1 cellular context compared by ENCODE assay signal in the genomic region with DNA sequence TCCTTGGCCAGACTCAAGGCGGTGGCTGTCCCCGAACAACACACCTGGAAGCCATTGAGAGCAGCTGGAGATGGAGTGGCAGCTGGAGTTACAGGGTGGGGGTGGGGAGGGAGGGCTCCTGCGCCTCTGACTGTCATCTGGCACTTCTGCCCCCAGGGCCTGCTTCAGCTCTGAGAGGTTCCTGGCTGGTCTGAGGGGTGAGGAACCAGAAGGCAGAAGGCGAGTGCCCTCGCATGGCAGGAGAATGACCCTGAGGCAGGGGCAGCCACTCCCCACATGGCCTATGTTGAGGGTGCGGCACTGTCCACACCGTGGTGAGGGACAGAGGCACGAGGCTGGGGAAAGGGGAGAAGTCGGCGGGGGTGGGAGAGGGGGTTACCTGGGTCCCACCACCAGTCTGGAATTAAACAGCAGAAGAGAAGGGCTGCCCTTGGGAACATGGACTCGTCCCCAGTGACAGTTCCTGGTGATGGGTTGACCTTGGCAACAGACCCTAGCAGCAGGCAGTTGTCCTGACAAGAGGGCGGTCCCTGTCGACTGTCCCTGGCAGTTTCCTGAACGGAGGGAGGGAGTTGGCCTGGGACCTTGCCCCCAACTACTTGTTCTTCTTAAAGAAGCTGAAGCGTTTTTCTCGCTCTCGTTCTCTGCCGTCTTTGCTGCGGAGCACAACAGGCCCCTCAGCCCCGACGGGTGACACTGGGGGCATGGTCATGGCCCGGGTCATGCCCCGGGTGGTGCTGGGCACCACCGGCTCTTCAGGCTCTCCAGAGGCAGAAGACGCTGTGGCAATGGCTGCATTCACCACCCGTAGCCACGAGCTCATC.
TF ChIP-seq lines count a peak whose summit lies in the region.

No MANE protein-coding gene starts in this region.

TF ChIP-seq in H1, 55 proteins besides CTCF, POLR2A, EP300 and RAD21:
- no peak for TF ChIP-seq POU5F1 (IDR thresholded peaks at IDR 0.05; ENCODE audit: low read depth, low read length)
- TF ChIP-seq POLR2AphosphoS5 (IDR thresholded peaks at IDR 0.05; ENCODE audit: low read depth, low read length), result 0 out of 2 replicates have a peak, but pooled peaks have one; percentile 26
- no peak for TF ChIP-seq HDAC2 (IDR thresholded peaks at IDR 0.05; ENCODE audit: borderline replicate concordance in 1 of 2, low read depth in 2 of 2, low read length in 2 of 2)
